In the genomic region with DNA sequence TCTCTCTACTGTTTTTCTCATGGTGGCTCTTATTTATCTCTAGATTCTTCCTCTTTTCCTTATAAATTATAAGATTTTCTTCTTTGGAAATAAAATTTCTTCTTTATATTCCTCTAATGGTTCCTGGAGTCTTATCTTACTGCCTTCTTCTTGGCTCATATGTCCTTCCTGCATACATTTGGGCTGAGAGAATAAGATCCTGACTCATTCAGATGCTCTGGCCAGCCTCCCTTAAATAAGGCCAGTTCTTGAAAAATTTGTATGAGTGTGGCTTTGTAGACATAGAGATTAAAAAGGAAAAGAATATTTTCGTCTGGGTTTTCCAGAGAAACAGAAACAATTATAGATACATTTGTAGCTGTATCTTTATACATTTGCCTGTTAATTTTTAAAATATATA, we compare ENCODE assay signal across 21 cellular contexts.
A peak's percentile ranks its signal among the peaks of the same experiment; 100 is the strongest.
DNase-seq lines count a peak whose midpoint lies in the region; TF ChIP-seq lines count a peak whose summit lies in the region.
"Had no signal": no experiment of that assay in that cellular context is flagged by ENCODE, and none has a peak within 500 bp of the region (broad histone marks: within the 10 kb centered on the region; RNA-seq: fewer than 3 reads in every experiment).

No MANE protein-coding gene starts in this region.

- no peak overlapping the region for H3K9ac ChIP-seq in adipocyte (ENCODE audit: low read length)

- H3K27me3 ChIP-seq in adipocyte (replicated peaks; ENCODE audit: control insufficient read depth, insufficient read depth, low read length), result no peaks in the 10 kb centered on the region
- H3K27me3 ChIP-seq: BE2C had no signal

- H3K36me3 ChIP-seq in adipocyte (ENCODE audit: control insufficient read depth, insufficient read depth, low read length, severe bottlenecking), result no peaks in the 10 kb centered on the region
- H3K36me3 ChIP-seq: BE2C had no signal

- no peaks in the 10 kb centered on the region for H3K9me3 ChIP-seq in adipocyte (ENCODE audit: control insufficient read depth, low read length)
- H3K9me3 ChIP-seq: BE2C had no signal

- H3K4me1 ChIP-seq in adipocyte (ENCODE audit: control insufficient read depth, insufficient read depth, low read length), result no peaks in the 10 kb centered on the region
- H3K4me1 ChIP-seq: BE2C had no signal

- TF ChIP-seq CTCF in cardiac fibroblast (IDR thresholded peaks at IDR 0.05; ENCODE audit: low read depth, low read length), result no peak

- peak; percentile 58 for DNase-seq in HT1080 (ENCODE audit: low read depth)
- peak; percentile 37 for DNase-seq in adipocyte (ENCODE audit: low read depth)
- DNase-seq in cardiac fibroblast (ENCODE audit: low read depth in 2 of 2), result peak; percentile 64 to 79
- DNase-seq in iris pigment epithelial cell (ENCODE audit: low read depth), result peak; percentile 78
- no peak for DNase-seq in occipital lobe (lab: John Stamatoyannopoulos, UW)
- DNase-seq in NCI-H524 treated with DMSO at 0.1 percent for 48 hours (lab: John Stamatoyannopoulos, UW), result no peak
- DNase-seq in hepatic stellate cell (ENCODE audit: low spot score), result no peak
- DNase-seq in stimulated activated CD4-positive, alpha-beta T cell treated with anti-CD3 and anti-CD28 coated beads, Interleukin-4, amount 100 ng/mL, for 4 hours, result no peak
- DNase-seq: BE2C; CD4-positive, CD25-positive, alpha-beta regulatory T cell; COR-L47; DMS 273 treated with DMSO at 0.1 percent for 48 hours; DND-41; GOT3; KG1; NCI-H1417; NCI-H187; NCI-H2107; NCI-H2227 treated with DMSO at 0.1 percent for 48 hours; NCI-H524; SIG-M5 had no signal

- H3K4me3 ChIP-seq in adipocyte (ENCODE audit: low read length), result no peak overlapping the region
- H3K4me3 ChIP-seq in cardiac fibroblast (replicated peaks in 1 of 2; ENCODE audit: low read depth in 2 of 2, low read length in 2 of 2), result no peak overlapping the region

Comparison
In these comparisons a context has a peak if more than half of its experiments do, and no peak if none do; other contexts are left out.
1. DNase-seq: peak in HT1080 (single experiment), adipocyte (single experiment), cardiac fibroblast (2 of 2) and iris pigment epithelial cell (single experiment); none in occipital lobe (single experiment), NCI-H524 treated with DMSO at 0.1 percent for 48 hours (single experiment), hepatic stellate cell (single experiment) and stimulated activated CD4-positive, alpha-beta T cell treated with anti-CD3 and anti-CD28 coated beads, Interleukin-4, amount 100 ng/mL, for 4 hours (0 of 2).